In the genomic region with DNA sequence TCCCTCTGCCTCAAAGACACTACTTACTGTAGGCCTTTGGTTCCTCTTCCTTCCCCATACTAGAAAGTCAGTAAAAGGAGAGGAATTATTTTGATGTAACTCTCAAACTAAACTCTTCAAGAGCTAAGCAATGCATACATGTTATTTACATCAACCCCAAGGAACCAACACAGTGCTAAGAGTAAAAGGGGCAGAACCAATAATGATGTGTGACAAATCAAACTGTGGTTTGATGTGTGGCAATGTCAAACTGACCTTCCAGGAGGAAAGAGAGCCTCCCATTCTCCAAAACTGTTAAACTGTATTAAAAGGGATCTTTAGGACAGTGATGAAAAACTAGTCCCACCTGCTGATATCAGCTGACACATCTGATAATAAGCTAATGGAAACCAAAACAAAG, we compare ENCODE assay signal across 28 cellular contexts.
"Had no signal": no experiment of that assay in that cellular context is flagged by ENCODE, and none has a peak within 500 bp of the region (broad histone marks: within the 10 kb centered on the region; RNA-seq: fewer than 3 reads in every experiment).

No MANE protein-coding gene starts in this region.

- H3K27me3 ChIP-seq: colonic mucosa, esophagus squamous epithelium, gastrocnemius medialis, heart right ventricle, left lung had no signal

- H3K9me3 Mint-ChIP-seq: dendritic cell treated with granulocyte-macrophage colony-stimulating factor and Interleukin-4, amounts not matched to agents 40 ng/mL and 50 ng/mL, for 4 days; effector memory CD8-positive, alpha-beta T cell; endodermal cell; mesothelial cell of epicardium had no signal

- H3K27ac Mint-ChIP-seq: dendritic cell treated with granulocyte-macrophage colony-stimulating factor and Interleukin-4, amounts not matched to agents 40 ng/mL and 50 ng/mL, for 4 days; endodermal cell; mesothelial cell of epicardium had no signal

- H3K27ac ChIP-seq: colonic mucosa, epithelial cell of prostate, esophagus squamous epithelium, heart right ventricle, left lung, lower lobe of right lung had no signal

- H3K9me3 ChIP-seq: colonic mucosa, esophagus squamous epithelium, gastrocnemius medialis, heart right ventricle, left lung, lower lobe of right lung, mucosa of descending colon had no signal

- H3K4me3 ChIP-seq: colonic mucosa, esophagus squamous epithelium, gastrocnemius medialis, heart right ventricle, left lung, lower lobe of right lung, mucosa of descending colon had no signal

- H3K4me1 Mint-ChIP-seq: endodermal cell, mesothelial cell of epicardium had no signal

- FAIRE-seq: endometrium, islet of Langerhans, keratinocyte had no signal

- H3K4me3 Mint-ChIP-seq: dendritic cell treated with granulocyte-macrophage colony-stimulating factor and Interleukin-4, amounts not matched to agents 40 ng/mL and 50 ng/mL, for 4 days; effector memory CD8-positive, alpha-beta T cell; endodermal cell; mesothelial cell of epicardium; naive B cell had no signal

- H3K4me1 ChIP-seq: colonic mucosa, gastrocnemius medialis, left lung, lower lobe of right lung had no signal

- H3K36me3 ChIP-seq: colonic mucosa had no signal

- DNase-seq: colonic mucosa; cortex of kidney; effector CD8-positive, alpha-beta T cell; effector memory CD8-positive, alpha-beta T cell; endodermal cell; erythroblast; esophagus squamous epithelium; foreskin fibroblast; foreskin melanocyte; gastrocnemius medialis; glutamatergic neuron; head of caudate nucleus; heart right ventricle; hippocampal formation; left cardiac atrium; left lung; left ventricle myocardium superior; lower lobe of right lung; mesenchymal stem cell; mucosa of descending colon; naive B cell had no signal

- H3K27me3 Mint-ChIP-seq: dendritic cell treated with granulocyte-macrophage colony-stimulating factor and Interleukin-4, amounts not matched to agents 40 ng/mL and 50 ng/mL, for 4 days; effector memory CD8-positive, alpha-beta T cell; naive B cell had no signal

- ATAC-seq: effector memory CD8-positive, alpha-beta T cell; esophagus mucosa; gastrocnemius medialis; heart right ventricle; left cardiac atrium; left lung; left ventricle myocardium superior; lower lobe of right lung; mucosa of descending colon had no signal
